ENCODE assay signal across 16 cellular contexts in the genomic region with DNA sequence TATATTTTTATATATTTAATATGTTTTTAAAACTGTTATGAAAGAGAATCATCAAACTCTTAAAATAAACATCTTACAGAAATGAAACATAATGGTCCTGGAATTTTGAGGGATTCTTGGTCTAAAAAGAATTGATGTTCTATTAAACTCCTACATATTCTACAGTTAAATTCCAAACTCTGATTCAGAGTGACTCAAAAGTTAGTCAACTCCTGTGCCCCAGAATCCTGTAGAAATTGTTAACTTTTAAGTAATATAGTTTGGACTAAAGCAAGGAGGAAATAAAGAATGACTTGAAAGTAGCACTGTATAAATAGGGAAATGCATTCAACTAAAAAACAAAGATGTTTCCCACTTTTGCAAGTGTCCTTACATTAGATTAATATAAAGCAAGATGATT. TPM values are rescaled to one million over a fixed set of nuclear protein-coding genes. Genes with fewer than 3 reads are reported as not detected.
DNase-seq lines count a peak whose midpoint lies in the region; ATAC-seq and TF ChIP-seq lines count a peak whose summit lies in the region.
"Had no signal": no experiment of that assay in that cellular context is flagged by ENCODE, and none has a peak within 500 bp of the region (broad histone marks: within the 10 kb centered on the region; RNA-seq: fewer than 3 reads in every experiment).

No MANE protein-coding gene starts in this region.

- TF ChIP-seq CTCF in PC-3 (conservative IDR thresholded peaks at IDR 0.05; ENCODE audit: low read depth, low read length), result no peak
- TF ChIP-seq CTCF in epithelial cell of esophagus (IDR thresholded peaks at IDR 0.05; ENCODE audit: insufficient read depth, low read depth, low read length, missing control alignments), result no peak

- H3K36me3 ChIP-seq in PC-3 (ENCODE audit: low read depth, low read length), result no peaks in the 10 kb centered on the region
- H3K36me3 ChIP-seq: WERI-Rb-1 had no signal

- peak overlapping the region; percentile 38; the same call in 1 of the 2 replicates for H3K4me2 ChIP-seq in PC-3 (ENCODE audit: low read length)

- peak overlapping the region; percentile 84 for H3K27ac ChIP-seq in PC-3 (ENCODE audit: low read length)
- H3K27ac ChIP-seq: heart right ventricle, WERI-Rb-1 had no signal

- H2AFZ ChIP-seq in PC-3 (ENCODE audit: low read length), result no peak overlapping the region

- peak; percentile 75 for ATAC-seq in PC-3
- no peak for ATAC-seq in HG03135 (IDR thresholded peaks at IDR 0.05; ENCODE audit: unreplicated experiment)
- ATAC-seq in GM21717 (IDR thresholded peaks at IDR 0.05; ENCODE audit: unreplicated experiment), result no peak
- ATAC-seq: activated naive CD4-positive, alpha-beta T cell treated with anti-CD3 and anti-CD28 coated beads, Interleukin-2, amount 50 U/mL, for 72 hours; heart right ventricle; K562 had no signal

- peaks cover 16% of the 10 kb centered on the region for H3K79me2 ChIP-seq in PC-3 (ENCODE audit: low read length)

- intact Hi-C loops in PC-3 (cut with micrococcal nuclease), result no loop called here

- no peaks in the 10 kb centered on the region for H3K27me3 ChIP-seq in PC-3 (ENCODE audit: low read length)
- H3K27me3 ChIP-seq: heart right ventricle had no signal

- no peaks in the 10 kb centered on the region for H3K9me2 ChIP-seq in PC-3 (replicated peaks; ENCODE audit: low read length)

- H4K20me1 ChIP-seq in PC-3 (ENCODE audit: low read length), result no peaks in the 10 kb centered on the region

- H3F3A ChIP-seq in PC-3 (ENCODE audit: low read length, unreplicated experiment), result peaks cover 6% of the 10 kb centered on the region

- H3K9ac ChIP-seq in PC-3 (ENCODE audit: low read length), result peak overlapping the region; percentile 8; the same call in 1 of the 2 replicates

- H3K9me3 ChIP-seq in PC-3 (ENCODE audit: low read length), result no peaks in the 10 kb centered on the region

- BruUV-seq in PC-3 (replicated peaks; lab: Mats Ljungman, UMichigan), result no TSS peak

- CTCF ChIA-PET in PC-3 (lab: Charles Lee), result no interaction called here

- peaks cover 34% of the 10 kb centered on the region for H3K4me1 ChIP-seq in PC-3 (ENCODE audit: insufficient read depth, low read length)
- H3K4me1 ChIP-seq: heart right ventricle had no signal

- POLR2A ChIA-PET in PC-3 (lab: Charles Lee; ENCODE audit: unreplicated experiment), result no interaction called here

- H3K4me3 ChIP-seq in PC-3 (ENCODE audit: low read length), result no peak overlapping the region
- no peak overlapping the region for H3K4me3 ChIP-seq in epithelial cell of esophagus (ENCODE audit: low read length)
- H3K4me3 ChIP-seq: heart right ventricle, K562 had no signal

- DNase-seq in EH (ENCODE audit: low read depth) (peak; percentile 85), PC-3 (peak; percentile 83), epithelial cell of esophagus (ENCODE audit: low read depth) (peak; percentile 76), non-pigmented ciliary epithelial cell (ENCODE audit: low read depth) (peak; percentile 70), HuH-7.5 (ENCODE audit: low spot score) (no peak), hypothalamus (lab: John Stamatoyannopoulos, UW) (no peak)
- DNase-seq: COR-L47, heart right ventricle, NCI-H187 treated with DMSO at 0.1 percent for 48 hours, NCI-H774, small intestine, WERI-Rb-1 had no signal

RNA-seq across cellular contexts. Expression of a gene that starts 47.7 kb away (rescaled TPM):
- total RNA-seq in PC-3 (2014; rRNA removed), result 13.3 and 15.6 TPM in 2 replicates

Comparison
In these comparisons a context has a peak if more than half of its experiments do, and no peak if none do; other contexts are left out.
1. DNase-seq: peak in EH (single experiment), PC-3 (single experiment), epithelial cell of esophagus (single experiment) and non-pigmented ciliary epithelial cell (single experiment); none in HuH-7.5 (single experiment) and hypothalamus (0 of 51).